Comparison of ENCODE assay signal across 1 cellular context in genomic region chr15:47442366-47442765, GRCh38.
TF ChIP-seq lines count a peak whose summit lies in the region.

No MANE protein-coding gene starts in this region.

TF ChIP-seq in IMR-90, 13 proteins besides CTCF, POLR2A, EP300 and RAD21 (continued from another document):
- TF ChIP-seq MAFK (IDR thresholded peaks at IDR 0.05; ENCODE audit: low read depth, low read length) (no peak), RFX5 (IDR thresholded peaks at IDR 0.05; ENCODE audit: low read depth, low read length) (no peak), CEBPB (IDR thresholded peaks at IDR 0.05; ENCODE audit: low read depth, low read length) (no peak), FOS (IDR thresholded peaks at IDR 0.05; ENCODE audit: low read depth, low read length) (no peak), NFE2L2 (IDR thresholded peaks at IDR 0.05; ENCODE audit: low read depth, low read length) (no peak), CHD1 (IDR thresholded peaks at IDR 0.05; ENCODE audit: low read depth, low read length) (no peak), MXI1 (IDR thresholded peaks at IDR 0.05; ENCODE audit: borderline replicate concordance, low read depth, low read length) (no peak), USF2 (IDR thresholded peaks at IDR 0.05; ENCODE audit: low read depth, low read length) (no peak), MAZ (IDR thresholded peaks at IDR 0.05; ENCODE audit: borderline replicate concordance, low read depth, low read length) (no peak), BHLHE40 (IDR thresholded peaks at IDR 0.05; ENCODE audit: low read depth, low read length) (no peak), SMC3 (IDR thresholded peaks at IDR 0.05; ENCODE audit: low read depth, low read length) (no peak)
TF ChIP-seq in IMR-90: peak in this region for 0.
